In genomic region chr19:8001651-8001994, GRCh38 we compare ENCODE assay signal across 9 cellular contexts. TPM values are rescaled to one million over a fixed set of nuclear protein-coding genes. Genes with fewer than 3 reads are reported as not detected.
A peak's percentile ranks its signal among the peaks of the same experiment; 100 is the strongest.
DNase-seq lines count a peak whose midpoint lies in the region; ATAC-seq and TF ChIP-seq lines count a peak whose summit lies in the region.
"Had no signal": no experiment of that assay in that cellular context is flagged by ENCODE, and none has a peak within 500 bp of the region (broad histone marks: within the 10 kb centered on the region; RNA-seq: fewer than 3 reads in every experiment).

No MANE protein-coding gene starts in this region.

- DNase-seq in effector memory CD8-positive, alpha-beta T cell, result no peak
- DNase-seq in natural killer cell treated with Interleukin-12 subunit alpha and Interleukin-12 subunit beta and Interleukin-15 and Interleukin-18, amount 100 ng/mL, for 72 hours (ENCODE audit: low spot score), result no peak
- DNase-seq in T-helper 9 cell (no peak), brain microvascular endothelial cell (no peak)

- H3K4me1 Mint-ChIP-seq in effector memory CD8-positive, alpha-beta T cell (ENCODE audit: low read depth in 2 of 2), result peaks cover 53 to 59% of the 10 kb centered on the region in 2 donors
- peaks cover 39 to 54% of the 10 kb centered on the region in 2 donors for H3K4me1 Mint-ChIP-seq in natural killer cell treated with Interleukin-12 subunit alpha and Interleukin-12 subunit beta and Interleukin-15 and Interleukin-18, amount 100 ng/mL, for 72 hours (ENCODE audit: low read depth in 2 of 2)

- no peaks in the 10 kb centered on the region for H3K9me3 Mint-ChIP-seq in effector memory CD8-positive, alpha-beta T cell
- no peaks in the 10 kb centered on the region for H3K9me3 Mint-ChIP-seq in natural killer cell treated with Interleukin-12 subunit alpha and Interleukin-12 subunit beta and Interleukin-15 and Interleukin-18, amount 100 ng/mL, for 72 hours

- TF ChIP-seq CTCF in brain microvascular endothelial cell (IDR thresholded peaks at IDR 0.05; ENCODE audit: low read depth, low read length, missing control alignments), result no peak

- 92% methylated on average over 5 of the region's 5 CpGs for WGBS in HUES64

- H3K4me3 ChIP-seq in ACC112 (ENCODE audit: low read depth, low read length) (peak overlapping the region; percentile 67), HUES64 (ENCODE audit: low read length) (0 out of 2 replicates have a peak overlapping the region, but pooled peaks have one; percentile 43), brain microvascular endothelial cell (ENCODE audit: low read depth, low read length) (no peak overlapping the region)
- H3K4me3 ChIP-seq: SJSA1 had no signal

- H3K27ac Mint-ChIP-seq in effector memory CD8-positive, alpha-beta T cell, result peak overlapping the region; percentile 52 to 82
- H3K27ac Mint-ChIP-seq in natural killer cell treated with Interleukin-12 subunit alpha and Interleukin-12 subunit beta and Interleukin-15 and Interleukin-18, amount 100 ng/mL, for 72 hours, result peak overlapping the region; percentile 89 to 96

- 0 out of 2 replicates have a peak overlapping the region, but pooled peaks have one; percentile 44 for H3K9ac ChIP-seq in HUES64 (ENCODE audit: low read depth, low read length)

- H3K79me2 ChIP-seq in ACC112 (ENCODE audit: control insufficient read depth, insufficient read depth, low read length, unreplicated experiment), result peaks cover 84% of the 10 kb centered on the region

- ATAC-seq in effector memory CD8-positive, alpha-beta T cell (replicated peaks), result no peak
- no peak for ATAC-seq in natural killer cell treated with Interleukin-12 subunit alpha and Interleukin-12 subunit beta and Interleukin-15 and Interleukin-18, amount 100 ng/mL, for 72 hours
- ATAC-seq in GM18505 (IDR thresholded peaks at IDR 0.05; ENCODE audit: unreplicated experiment) (no peak), GM18873 (IDR thresholded peaks at IDR 0.05; ENCODE audit: low FRiP score, unreplicated experiment) (no peak)

- H3K27me3 Mint-ChIP-seq in effector memory CD8-positive, alpha-beta T cell, result no peaks in the 10 kb centered on the region
- H3K27me3 Mint-ChIP-seq in natural killer cell treated with Interleukin-12 subunit alpha and Interleukin-12 subunit beta and Interleukin-15 and Interleukin-18, amount 100 ng/mL, for 72 hours, result no peaks in the 10 kb centered on the region

- H3K4me3 Mint-ChIP-seq in effector memory CD8-positive, alpha-beta T cell, result peak overlapping the region; percentile 79 to 85
- peak overlapping the region; percentile 98 for H3K4me3 Mint-ChIP-seq in natural killer cell treated with Interleukin-12 subunit alpha and Interleukin-12 subunit beta and Interleukin-15 and Interleukin-18, amount 100 ng/mL, for 72 hours

- H3K27me3 ChIP-seq in ACC112 (ENCODE audit: insufficient read depth, low read length) (no peaks in the 10 kb centered on the region), HUES64 (ENCODE audit: insufficient read depth, low read length) (no peaks in the 10 kb centered on the region), brain microvascular endothelial cell (replicated peaks) (no peaks in the 10 kb centered on the region)
- H3K27me3 ChIP-seq: SJSA1 had no signal

- TF ChIP-seq POLR2A in GM18505 (IDR thresholded peaks at IDR 0.05; ENCODE audit: borderline replicate concordance, extremely low read depth, insufficient read depth, insufficient read length), result no peak

- no peak overlapping the region for H2AFZ ChIP-seq in ACC112 (ENCODE audit: low read length, unreplicated experiment)

- H3K36me3 ChIP-seq in ACC112 (ENCODE audit: insufficient read depth, low read length), result no peaks in the 10 kb centered on the region
- H3K36me3 ChIP-seq in HUES64 (ENCODE audit: insufficient read depth, low read length), result peaks cover 18% of the 10 kb centered on the region
- no peaks in the 10 kb centered on the region for H3K36me3 ChIP-seq in brain microvascular endothelial cell (replicated peaks)

- H3K4me1 ChIP-seq in ACC112 (ENCODE audit: control insufficient read depth, insufficient read depth, low read length, unreplicated experiment) (peaks cover 8% of the 10 kb centered on the region), HUES64 (ENCODE audit: insufficient read depth, low read length) (peaks cover 18% of the 10 kb centered on the region)

- in situ Hi-C loops in brain microvascular endothelial cell (cut with HindIII; ENCODE audit: low pct_ligation_motif_present, low sequenced_read_pairs), result no loop called here

- H3K9me3 ChIP-seq in HUES64 (ENCODE audit: insufficient read depth, low read depth, low read length), result no peaks in the 10 kb centered on the region
- H3K9me3 ChIP-seq: SJSA1 had no signal

- H3K36me3 Mint-ChIP-seq in effector memory CD8-positive, alpha-beta T cell (ENCODE audit: insufficient read depth), result peaks cover 23% of the 10 kb centered on the region
- H3K36me3 Mint-ChIP-seq in natural killer cell treated with Interleukin-12 subunit alpha and Interleukin-12 subunit beta and Interleukin-15 and Interleukin-18, amount 100 ng/mL, for 72 hours, result no peaks in the 10 kb centered on the region

- peak overlapping the region; percentile 33; the same call in 1 of the 2 replicates for H3K27ac ChIP-seq in ACC112 (ENCODE audit: low read depth, low read length)
- peak overlapping the region; percentile 62; the same call in 1 of the 2 replicates for H3K27ac ChIP-seq in HUES64 (ENCODE audit: low read depth, low read length)
- no peak overlapping the region for H3K27ac ChIP-seq in brain microvascular endothelial cell
- H3K27ac ChIP-seq: SJSA1 had no signal

RNA-seq across cellular contexts. Expression of gene ELAVL1, which starts 3.8 kb away (rescaled TPM):
- polyA plus RNA-seq in HUES64 (2013, experiment 1 of 2), result 118 TPM
- polyA plus RNA-seq in HUES64 (2013, experiment 2 of 2), result 121 TPM
- total RNA-seq in natural killer cell treated with Interleukin-12 subunit alpha and Interleukin-12 subunit beta and Interleukin-15 and Interleukin-18, amount 100 ng/mL, for 72 hours, result 100 to 1,000 TPM; 124 to 137 TPM

RNA-seq across cellular contexts. Expression of gene CCL25, which starts 50.9 kb away (rescaled TPM):
- polyA plus RNA-seq in HUES64 (2013, experiment 1 of 2), result not detected
- polyA plus RNA-seq in HUES64 (2013, experiment 2 of 2), result not detected
- total RNA-seq in natural killer cell treated with Interleukin-12 subunit alpha and Interleukin-12 subunit beta and Interleukin-15 and Interleukin-18, amount 100 ng/mL, for 72 hours, result under 1 TPM in 1 of 2 donors, not detected in 1; 0.71 TPM
- total RNA-seq: SJSA1 had no signal

RNA-seq across cellular contexts. Expression of gene TIMM44, which starts 58.2 kb away (rescaled TPM):
- 64.3 TPM for polyA plus RNA-seq in HUES64 (2013, experiment 1 of 2)
- polyA plus RNA-seq in HUES64 (2013, experiment 2 of 2), result 53.5 TPM
- 100 to 1,000 TPM in 1 of 2 donors, 10 to 100 TPM in 1; 76.0 to 126 TPM for total RNA-seq in natural killer cell treated with Interleukin-12 subunit alpha and Interleukin-12 subunit beta and Interleukin-15 and Interleukin-18, amount 100 ng/mL, for 72 hours
